Comparison of ENCODE assay signal across 1 cellular context in genomic region chrX:56790778-56791177, GRCh38.
TF ChIP-seq lines count a peak whose summit lies in the region.

No MANE protein-coding gene starts in this region.

TF ChIP-seq in SK-N-SH treated with all-trans-retinoic acid at 6 μM for 48 hours, 23 proteins besides CTCF, POLR2A, EP300 and RAD21:
- no peak for TF ChIP-seq ARNTL (CRISPR knock-in tag; IDR thresholded peaks at IDR 0.05; ENCODE audit: borderline replicate concordance, low read depth)
- no peak for TF ChIP-seq BACH2 (CRISPR knock-in tag; IDR thresholded peaks at IDR 0.05; ENCODE audit: borderline replicate concordance)
- TF ChIP-seq ZC3H10 (CRISPR knock-in tag; IDR thresholded peaks at IDR 0.05), result no peak
- no peak for TF ChIP-seq ISL1 (CRISPR knock-in tag; IDR thresholded peaks at IDR 0.05)
- TF ChIP-seq ZFP3 (CRISPR knock-in tag; IDR thresholded peaks at IDR 0.05), result no peak
- TF ChIP-seq TSHZ2 (CRISPR knock-in tag; IDR thresholded peaks at IDR 0.05), result no peak
- no peak for TF ChIP-seq ZNF8 (CRISPR knock-in tag; IDR thresholded peaks at IDR 0.05)
- TF ChIP-seq ZNF70 (CRISPR knock-in tag; IDR thresholded peaks at IDR 0.05), result no peak
- no peak for TF ChIP-seq ZNF565 (CRISPR knock-in tag; conservative IDR thresholded peaks at IDR 0.05; ENCODE audit: low read depth)
- no peak for TF ChIP-seq TCF4 (CRISPR knock-in tag; IDR thresholded peaks at IDR 0.05; ENCODE audit: borderline replicate concordance)
- no peak for TF ChIP-seq CREB5 (CRISPR knock-in tag; IDR thresholded peaks at IDR 0.05; ENCODE audit: low read depth)
- TF ChIP-seq RARB (CRISPR knock-in tag; IDR thresholded peaks at IDR 0.05), result no peak
- no peak for TF ChIP-seq POU6F1 (CRISPR knock-in tag; IDR thresholded peaks at IDR 0.05; ENCODE audit: borderline replicate concordance, low read depth)
- TF ChIP-seq SNAI2 (CRISPR knock-in tag; IDR thresholded peaks at IDR 0.05), result no peak
- no peak for TF ChIP-seq ZFP30 (CRISPR knock-in tag; IDR thresholded peaks at IDR 0.05)
- TF ChIP-seq TOX (CRISPR knock-in tag; IDR thresholded peaks at IDR 0.05; ENCODE audit: borderline replicate concordance), result no peak
- TF ChIP-seq CSRNP3 (CRISPR knock-in tag; IDR thresholded peaks at IDR 0.05), result no peak
